ENCODE assay signal across 8 cellular contexts in genomic region chr2:87525497-87525951, GRCh38.
DNase-seq lines count a peak whose midpoint lies in the region; ATAC-seq and TF ChIP-seq lines count a peak whose summit lies in the region.
"Not testable (repeated sequence)": the region's sequence is repeated elsewhere in the genome, so short reads cannot be mapped to it uniquely, and the experiment has no call there.

No MANE protein-coding gene starts in this region.

- H3K36me3 Mint-ChIP-seq in CD8-positive, alpha-beta T cell; activated B cell treated with CpG ODN at 0.5 μM for 24 hours (ENCODE audit: low read depth); activated naive CD8-positive, alpha-beta T cell treated with anti-CD3 and anti-CD28 coated beads, Interleukin-2, amount 10 ng/mL, durations not matched to agents 7 days and 5 days; memory B cell; stimulated activated memory B cell treated with anti-CD40 and anti-IgM and Interleukin-4, amounts not matched to agents 10 μg/mL and 1 μg/mL and 100 μg/mL, for 72 hours: not testable (repeated sequence)
- peaks cover 20% of the 10 kb centered on the region for H3K36me3 Mint-ChIP-seq in activated T-cell treated with anti-CD3 and anti-CD28 coated beads, Interleukin-2, amount 50 U/mL, for 4 hours (ENCODE audit: insufficient read depth)

- not testable (repeated sequence) for H3K36me3 ChIP-seq in CD8-positive, alpha-beta T cell (ENCODE audit: insufficient read depth, low read length)

- not testable (repeated sequence) for TF ChIP-seq CTCF in CD8-positive, alpha-beta T cell (IDR thresholded peaks at IDR 0.05); activated B cell treated with CpG ODN at 0.5 μM for 24 hours (IDR thresholded peaks at IDR 0.05)

- POLR2A ChIA-PET in CD8-positive, alpha-beta T cell (lab: Charles Lee); activated B cell treated with CpG ODN at 0.5 μM for 24 hours (lab: Charles Lee); activated naive CD8-positive, alpha-beta T cell treated with anti-CD3 and anti-CD28 coated beads, Interleukin-2, amount 10 ng/mL, durations not matched to agents 7 days and 5 days (lab: Charles Lee): not testable (repeated sequence)

- H3K9me3 ChIP-seq in CD8-positive, alpha-beta T cell (ENCODE audit: low read length), result not testable (repeated sequence)

- intact Hi-C loops in CD8-positive, alpha-beta T cell (cut with DNase I, micrococcal nuclease); activated B cell treated with CpG ODN at 0.5 μM for 24 hours (cut with micrococcal nuclease): not testable (repeated sequence)

- peak overlapping the region; percentile 74 for H3K27ac Mint-ChIP-seq in CD8-positive, alpha-beta T cell
- H3K27ac Mint-ChIP-seq in activated B cell treated with CpG ODN at 0.5 μM for 24 hours (peak overlapping the region; percentile 61), memory B cell (peak overlapping the region; percentile 50)
- H3K27ac Mint-ChIP-seq in activated naive CD8-positive, alpha-beta T cell treated with anti-CD3 and anti-CD28 coated beads, Interleukin-2, amount 10 ng/mL, durations not matched to agents 7 days and 5 days, result not testable (repeated sequence)
- peak overlapping the region; percentile 72 for H3K27ac Mint-ChIP-seq in stimulated activated memory B cell treated with anti-CD40 and anti-IgM and Interleukin-4, amounts not matched to agents 10 μg/mL and 1 μg/mL and 100 μg/mL, for 72 hours

- DNase-seq in CD8-positive, alpha-beta T cell, result peak in 1 of 7 experiments; percentile 27
- DNase-seq in activated B cell treated with CpG ODN at 0.5 μM for 24 hours; activated T-cell treated with anti-CD3 and anti-CD28 coated beads, Interleukin-2, amount 50 U/mL, for 4 hours; activated naive CD8-positive, alpha-beta T cell treated with anti-CD3 and anti-CD28 coated beads, Interleukin-2, amount 10 ng/mL, durations not matched to agents 7 days and 5 days; memory B cell (ENCODE audit: low spot score in 2 of 2): not testable (repeated sequence)

- H3K9me3 Mint-ChIP-seq in CD8-positive, alpha-beta T cell; activated B cell treated with CpG ODN at 0.5 μM for 24 hours; activated T-cell treated with anti-CD3 and anti-CD28 coated beads, Interleukin-2, amount 50 U/mL, for 4 hours; activated naive CD8-positive, alpha-beta T cell treated with anti-CD3 and anti-CD28 coated beads, Interleukin-2, amount 10 ng/mL, durations not matched to agents 7 days and 5 days; memory B cell; stimulated activated memory B cell treated with anti-CD40 and anti-IgM and Interleukin-4, amounts not matched to agents 10 μg/mL and 1 μg/mL and 100 μg/mL, for 72 hours: not testable (repeated sequence)

- peak; percentile 65 for ATAC-seq in CD8-positive, alpha-beta T cell
- ATAC-seq in GM19025 (IDR thresholded peaks at IDR 0.05; ENCODE audit: low read depth, unreplicated experiment) (peak; percentile 61), HG02852 (IDR thresholded peaks at IDR 0.05; ENCODE audit: unreplicated experiment) (peak; percentile 56), activated B cell treated with CpG ODN at 0.5 μM for 24 hours (ENCODE audit: low read depth) (peak; percentile 35), memory B cell (ENCODE audit: low read depth) (peak; percentile 63)
- peak; percentile 51 for ATAC-seq in activated T-cell treated with anti-CD3 and anti-CD28 coated beads, Interleukin-2, amount 50 U/mL, for 4 hours
- ATAC-seq in activated naive CD8-positive, alpha-beta T cell treated with anti-CD3 and anti-CD28 coated beads, Interleukin-2, amount 10 ng/mL, durations not matched to agents 7 days and 5 days (ENCODE audit: low read depth), result peak; percentile 74
- peak; percentile 72 for ATAC-seq in stimulated activated memory B cell treated with anti-CD40 and anti-IgM and Interleukin-4, amounts not matched to agents 10 μg/mL and 1 μg/mL and 100 μg/mL, for 72 hours

- H3K27me3 Mint-ChIP-seq in CD8-positive, alpha-beta T cell (ENCODE audit: low read depth); activated B cell treated with CpG ODN at 0.5 μM for 24 hours; activated T-cell treated with anti-CD3 and anti-CD28 coated beads, Interleukin-2, amount 50 U/mL, for 4 hours (ENCODE audit: low read depth); activated naive CD8-positive, alpha-beta T cell treated with anti-CD3 and anti-CD28 coated beads, Interleukin-2, amount 10 ng/mL, durations not matched to agents 7 days and 5 days; memory B cell; stimulated activated memory B cell treated with anti-CD40 and anti-IgM and Interleukin-4, amounts not matched to agents 10 μg/mL and 1 μg/mL and 100 μg/mL, for 72 hours: not testable (repeated sequence)

- H3K4me1 ChIP-seq in CD8-positive, alpha-beta T cell (ENCODE audit: insufficient read depth, low read length), result not testable (repeated sequence)

- not testable (repeated sequence) for H3K4me3 ChIP-seq in CD8-positive, alpha-beta T cell (ENCODE audit: low read depth, low read length)

- H3K4me3 Mint-ChIP-seq in CD8-positive, alpha-beta T cell; activated B cell treated with CpG ODN at 0.5 μM for 24 hours; activated T-cell treated with anti-CD3 and anti-CD28 coated beads, Interleukin-2, amount 50 U/mL, for 4 hours; activated naive CD8-positive, alpha-beta T cell treated with anti-CD3 and anti-CD28 coated beads, Interleukin-2, amount 10 ng/mL, durations not matched to agents 7 days and 5 days; memory B cell; stimulated activated memory B cell treated with anti-CD40 and anti-IgM and Interleukin-4, amounts not matched to agents 10 μg/mL and 1 μg/mL and 100 μg/mL, for 72 hours: not testable (repeated sequence)

- not testable (repeated sequence) for H3K4me1 Mint-ChIP-seq in CD8-positive, alpha-beta T cell (ENCODE audit: low read depth); activated naive CD8-positive, alpha-beta T cell treated with anti-CD3 and anti-CD28 coated beads, Interleukin-2, amount 10 ng/mL, durations not matched to agents 7 days and 5 days
- H3K4me1 Mint-ChIP-seq in activated B cell treated with CpG ODN at 0.5 μM for 24 hours (peaks cover 36% of the 10 kb centered on the region), memory B cell (peaks cover 10% of the 10 kb centered on the region)
- peaks cover 42% of the 10 kb centered on the region for H3K4me1 Mint-ChIP-seq in activated T-cell treated with anti-CD3 and anti-CD28 coated beads, Interleukin-2, amount 50 U/mL, for 4 hours (ENCODE audit: low read depth)
- H3K4me1 Mint-ChIP-seq in stimulated activated memory B cell treated with anti-CD40 and anti-IgM and Interleukin-4, amounts not matched to agents 10 μg/mL and 1 μg/mL and 100 μg/mL, for 72 hours, result peaks cover 11% of the 10 kb centered on the region

- CTCF ChIA-PET in CD8-positive, alpha-beta T cell (lab: Charles Lee); activated B cell treated with CpG ODN at 0.5 μM for 24 hours (lab: Charles Lee): not testable (repeated sequence)

- H3K27ac ChIP-seq in CD8-positive, alpha-beta T cell (ENCODE audit: low read depth, low read length), result not testable (repeated sequence)

- not testable (repeated sequence) for H3K27me3 ChIP-seq in CD8-positive, alpha-beta T cell (ENCODE audit: insufficient read depth, low read length)
